In genomic region chr17:59783221-59784016, GRCh38 we compare ENCODE assay signal across 8 cellular contexts.
DNase-seq lines count a peak whose midpoint lies in the region; TF ChIP-seq lines count a peak whose summit lies in the region.

No MANE protein-coding gene starts in this region.

- H3K4me3 Mint-ChIP-seq in progenitor cell of endocrine pancreas (ENCODE audit: low read depth) = no peak overlapping the region

- H3K27ac ChIP-seq in epithelial cell of prostate = peak overlapping the region; percentile 99

- peak; percentile 70 for DNase-seq in H4 (ENCODE audit: low spot score)
- peak; percentile 58 to 94 for DNase-seq in SW 1271 (lab: John Stamatoyannopoulos, UW)
- no peak for DNase-seq in epithelial cell of prostate (ENCODE audit: low read depth, low spot score)
- DNase-seq in progenitor cell of endocrine pancreas (ENCODE audit: low spot score, unreplicated experiment) = no peak
- no peak for DNase-seq in ureter (ENCODE audit: low spot score)
- DNase-seq in KBM-7 = no peak
- no peak for DNase-seq in NCI-H1048 (lab: John Stamatoyannopoulos, UW)
- no peak for DNase-seq in cerebellum (ENCODE audit: low spot score)

- H3K27ac Mint-ChIP-seq in progenitor cell of endocrine pancreas = peak overlapping the region; percentile 95

- TF ChIP-seq CTCF in progenitor cell of endocrine pancreas (IDR thresholded peaks at IDR 0.05; ENCODE audit: unreplicated experiment) = no peak

- peaks cover 4% of the 10 kb centered on the region for H3K36me3 Mint-ChIP-seq in progenitor cell of endocrine pancreas (ENCODE audit: insufficient read depth)

- no peaks in the 10 kb centered on the region for H3K27me3 Mint-ChIP-seq in progenitor cell of endocrine pancreas

- in situ Hi-C loops in KBM-7 (cut with MboI; ENCODE audit: low pct_unique_long_range_greater_than_20kb, low sequenced_read_pairs) = no loop called here

- H3K4me1 Mint-ChIP-seq in progenitor cell of endocrine pancreas (ENCODE audit: low read depth) = peaks cover 34% of the 10 kb centered on the region

- H3K9me3 Mint-ChIP-seq in progenitor cell of endocrine pancreas (ENCODE audit: low read depth) = no peaks in the 10 kb centered on the region

Comparison
In these comparisons a context has a peak if more than half of its experiments do, and no peak if none do; other contexts are left out.
1. DNase-seq: peak in H4 (single experiment) and SW 1271 (2 of 2); none in epithelial cell of prostate (single experiment), progenitor cell of endocrine pancreas (single experiment), ureter (single experiment), KBM-7 (single experiment), NCI-H1048 (single experiment) and cerebellum (single experiment).